ENCODE assay signal across 1 cellular context in the genomic region with DNA sequence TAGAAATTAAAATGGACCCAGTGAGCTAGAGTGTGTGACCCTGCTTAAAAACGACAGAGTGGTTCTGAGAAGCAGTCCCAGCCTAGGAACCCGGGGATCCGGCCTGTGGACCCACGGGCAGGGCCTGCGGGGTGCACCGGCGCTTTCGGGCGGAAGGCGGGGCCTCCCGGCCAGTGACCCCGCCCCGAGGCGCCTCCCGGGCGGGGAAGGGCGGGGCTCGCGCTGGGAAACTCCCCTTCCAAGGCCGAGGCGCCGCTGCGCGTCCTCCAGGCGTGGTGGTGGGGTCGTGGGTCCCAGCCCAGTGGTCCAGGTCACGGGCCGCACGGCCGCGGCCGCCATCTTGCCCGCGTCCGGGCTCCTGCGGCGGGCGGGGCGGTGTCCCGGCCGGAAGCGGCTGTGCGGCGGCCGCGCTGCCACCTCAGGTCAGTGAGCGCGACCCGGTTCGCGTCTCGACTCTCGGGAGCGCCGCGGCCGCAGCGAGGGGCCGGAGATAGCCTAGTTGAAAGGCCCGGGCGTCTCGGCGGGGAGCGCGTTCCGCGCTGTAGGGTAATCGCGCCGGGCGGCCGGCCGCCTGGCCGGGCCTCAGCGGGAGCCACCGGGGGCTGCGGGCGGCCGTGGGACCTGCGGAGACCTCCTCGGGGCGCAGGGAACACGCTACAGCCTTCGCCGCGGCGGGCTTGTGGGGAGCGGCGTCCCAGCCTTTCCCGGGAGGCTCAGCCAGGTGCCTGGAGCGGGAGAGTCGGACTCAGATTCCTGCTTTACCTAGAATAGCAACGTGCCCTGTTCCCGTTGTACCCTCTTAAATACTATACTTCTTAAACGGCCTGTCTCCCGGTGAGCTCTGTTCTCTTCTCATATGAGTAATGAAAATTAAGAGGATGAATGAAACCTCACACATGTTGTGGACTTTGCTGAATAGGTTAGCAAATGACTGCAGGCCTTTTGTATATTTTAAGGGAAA.
TF ChIP-seq lines count a peak whose summit lies in the region.

Gene MIOS, plus strand, starts transcription at position 234 of the 961 bp plus-strand sequence. CDS start 5,592 bp downstream, outside the sequence.

TF ChIP-seq in GM12878, 131 proteins besides CTCF, POLR2A, EP300 and RAD21 (continued from another document and continues in another):
- TF ChIP-seq, protein P1, sequence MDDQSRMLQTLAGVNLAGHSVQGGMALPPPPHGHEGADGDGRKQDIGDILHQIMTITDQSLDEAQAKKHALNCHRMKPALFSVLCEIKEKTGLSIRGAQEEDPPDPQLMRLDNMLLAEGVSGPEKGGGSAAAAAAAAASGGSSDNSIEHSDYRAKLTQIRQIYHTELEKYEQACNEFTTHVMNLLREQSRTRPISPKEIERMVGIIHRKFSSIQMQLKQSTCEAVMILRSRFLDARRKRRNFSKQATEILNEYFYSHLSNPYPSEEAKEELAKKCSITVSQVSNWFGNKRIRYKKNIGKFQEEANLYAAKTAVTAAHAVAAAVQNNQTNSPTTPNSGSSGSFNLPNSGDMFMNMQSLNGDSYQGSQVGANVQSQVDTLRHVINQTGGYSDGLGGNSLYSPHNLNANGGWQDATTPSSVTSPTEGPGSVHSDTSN (IDR thresholded peaks at IDR 0.05; ENCODE audit: insufficient replicate concordance, low read depth, low read length), result no peak
- TF ChIP-seq, protein P2, sequence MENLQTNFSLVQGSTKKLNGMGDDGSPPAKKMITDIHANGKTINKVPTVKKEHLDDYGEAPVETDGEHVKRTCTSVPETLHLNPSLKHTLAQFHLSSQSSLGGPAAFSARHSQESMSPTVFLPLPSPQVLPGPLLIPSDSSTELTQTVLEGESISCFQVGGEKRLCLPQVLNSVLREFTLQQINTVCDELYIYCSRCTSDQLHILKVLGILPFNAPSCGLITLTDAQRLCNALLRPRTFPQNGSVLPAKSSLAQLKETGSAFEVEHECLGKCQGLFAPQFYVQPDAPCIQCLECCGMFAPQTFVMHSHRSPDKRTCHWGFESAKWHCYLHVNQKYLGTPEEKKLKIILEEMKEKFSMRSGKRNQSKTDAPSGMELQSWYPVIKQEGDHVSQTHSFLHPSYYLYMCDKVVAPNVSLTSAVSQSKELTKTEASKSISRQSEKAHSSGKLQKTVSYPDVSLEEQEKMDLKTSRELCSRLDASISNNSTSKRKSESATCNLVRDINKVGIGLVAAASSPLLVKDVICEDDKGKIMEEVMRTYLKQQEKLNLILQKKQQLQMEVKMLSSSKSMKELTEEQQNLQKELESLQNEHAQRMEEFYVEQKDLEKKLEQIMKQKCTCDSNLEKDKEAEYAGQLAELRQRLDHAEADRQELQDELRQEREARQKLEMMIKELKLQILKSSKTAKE (IDR thresholded peaks at IDR 0.05; ENCODE audit: low read depth, poor library complexity, severe bottlenecking), result no peak
- no peak for TF ChIP-seq ZZZ3 (IDR thresholded peaks at IDR 0.05; ENCODE audit: control insufficient read depth, insufficient read length, low read depth)
- no peak for TF ChIP-seq SREBF1 (IDR thresholded peaks at IDR 0.05; ENCODE audit: low read length)
- TF ChIP-seq CBX5 (IDR thresholded peaks at IDR 0.05; ENCODE audit: low read depth), result no peak; the same call in 1 of the 2 replicates
- no peak for TF ChIP-seq SREBF2 (IDR thresholded peaks at IDR 0.05; ENCODE audit: low read length)
- TF ChIP-seq, protein P3, sequence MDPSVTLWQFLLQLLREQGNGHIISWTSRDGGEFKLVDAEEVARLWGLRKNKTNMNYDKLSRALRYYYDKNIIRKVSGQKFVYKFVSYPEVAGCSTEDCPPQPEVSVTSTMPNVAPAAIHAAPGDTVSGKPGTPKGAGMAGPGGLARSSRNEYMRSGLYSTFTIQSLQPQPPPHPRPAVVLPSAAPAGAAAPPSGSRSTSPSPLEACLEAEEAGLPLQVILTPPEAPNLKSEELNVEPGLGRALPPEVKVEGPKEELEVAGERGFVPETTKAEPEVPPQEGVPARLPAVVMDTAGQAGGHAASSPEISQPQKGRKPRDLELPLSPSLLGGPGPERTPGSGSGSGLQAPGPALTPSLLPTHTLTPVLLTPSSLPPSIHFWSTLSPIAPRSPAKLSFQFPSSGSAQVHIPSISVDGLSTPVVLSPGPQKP (IDR thresholded peaks at IDR 0.05; ENCODE audit: low read depth, low read length), result no peak
- TF ChIP-seq STAT1 (conservative IDR thresholded peaks at IDR 0.05), result 0 out of 2 replicates have a peak, but pooled peaks have one; percentile 54
- TF ChIP-seq CBFB (IDR thresholded peaks at IDR 0.05; ENCODE audit: low read depth), result no peak
- TF ChIP-seq ZNF207 (IDR thresholded peaks at IDR 0.05; ENCODE audit: borderline replicate concordance), result peak; percentile 93
- no peak for TF ChIP-seq MTA3 (IDR thresholded peaks at IDR 0.05; ENCODE audit: borderline replicate concordance, low read length)
- no peak for TF ChIP-seq TCF12 (IDR thresholded peaks at IDR 0.05; ENCODE audit: low read depth, low read length)
- no peak; the same call in 2 of the 3 replicates for TF ChIP-seq POU2F2 (IDR thresholded peaks at IDR 0.05; ENCODE audit: borderline replicate concordance, low read depth, low read length)
- TF ChIP-seq BACH1 (IDR thresholded peaks at IDR 0.05; ENCODE audit: borderline replicate concordance), result peak; percentile 95
- peak; percentile 39; the same call in 1 of the 2 replicates for TF ChIP-seq PAX5 (IDR thresholded peaks at IDR 0.05; ENCODE audit: borderline replicate concordance, low read depth, low read length)
- TF ChIP-seq BHLHE40 (IDR thresholded peaks at IDR 0.05; ENCODE audit: borderline replicate concordance in 1 of 2, low read depth in 2 of 2, low read length in 1 of 2), result peak; percentile 84 to 98; a peak in 3 of 4 replicates
- TF ChIP-seq, protein P4, sequence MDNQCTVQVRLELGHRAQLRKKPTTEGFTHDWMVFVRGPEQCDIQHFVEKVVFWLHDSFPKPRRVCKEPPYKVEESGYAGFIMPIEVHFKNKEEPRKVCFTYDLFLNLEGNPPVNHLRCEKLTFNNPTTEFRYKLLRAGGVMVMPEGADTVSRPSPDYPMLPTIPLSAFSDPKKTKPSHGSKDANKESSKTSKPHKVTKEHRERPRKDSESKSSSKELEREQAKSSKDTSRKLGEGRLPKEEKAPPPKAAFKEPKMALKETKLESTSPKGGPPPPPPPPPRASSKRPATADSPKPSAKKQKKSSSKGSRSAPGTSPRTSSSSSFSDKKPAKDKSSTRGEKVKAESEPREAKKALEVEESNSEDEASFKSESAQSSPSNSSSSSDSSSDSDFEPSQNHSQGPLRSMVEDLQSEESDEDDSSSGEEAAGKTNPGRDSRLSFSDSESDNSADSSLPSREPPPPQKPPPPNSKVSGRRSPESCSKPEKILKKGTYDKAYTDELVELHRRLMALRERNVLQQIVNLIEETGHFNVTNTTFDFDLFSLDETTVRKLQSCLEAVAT (IDR thresholded peaks at IDR 0.05), result no peak
- peak; percentile 71 for TF ChIP-seq GABPA (IDR thresholded peaks at IDR 0.05; ENCODE audit: low read depth)
- no peak for TF ChIP-seq JUND (IDR thresholded peaks at IDR 0.05; ENCODE audit: low read depth, low read length)
- TF ChIP-seq, protein P5, sequence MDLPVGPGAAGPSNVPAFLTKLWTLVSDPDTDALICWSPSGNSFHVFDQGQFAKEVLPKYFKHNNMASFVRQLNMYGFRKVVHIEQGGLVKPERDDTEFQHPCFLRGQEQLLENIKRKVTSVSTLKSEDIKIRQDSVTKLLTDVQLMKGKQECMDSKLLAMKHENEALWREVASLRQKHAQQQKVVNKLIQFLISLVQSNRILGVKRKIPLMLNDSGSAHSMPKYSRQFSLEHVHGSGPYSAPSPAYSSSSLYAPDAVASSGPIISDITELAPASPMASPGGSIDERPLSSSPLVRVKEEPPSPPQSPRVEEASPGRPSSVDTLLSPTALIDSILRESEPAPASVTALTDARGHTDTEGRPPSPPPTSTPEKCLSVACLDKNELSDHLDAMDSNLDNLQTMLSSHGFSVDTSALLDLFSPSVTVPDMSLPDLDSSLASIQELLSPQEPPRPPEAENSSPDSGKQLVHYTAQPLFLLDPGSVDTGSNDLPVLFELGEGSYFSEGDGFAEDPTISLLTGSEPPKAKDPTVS (IDR thresholded peaks at IDR 0.05; ENCODE audit: low read depth, low read length), result no peak
- no peak for TF ChIP-seq MEF2A (IDR thresholded peaks at IDR 0.05; ENCODE audit: insufficient read depth, low read depth, low read length)
- no peak for TF ChIP-seq FOXM1 (IDR thresholded peaks at IDR 0.05; ENCODE audit: low read depth, low read length)
- TF ChIP-seq RELA (IDR thresholded peaks at IDR 0.05; ENCODE audit: borderline replicate concordance, partially characterized antibody), result peak; percentile 84
- no peak for TF ChIP-seq SUPT20H (IDR thresholded peaks at IDR 0.05; ENCODE audit: borderline replicate concordance, control insufficient read depth, low read depth, low read length)
- TF ChIP-seq, protein P6, sequence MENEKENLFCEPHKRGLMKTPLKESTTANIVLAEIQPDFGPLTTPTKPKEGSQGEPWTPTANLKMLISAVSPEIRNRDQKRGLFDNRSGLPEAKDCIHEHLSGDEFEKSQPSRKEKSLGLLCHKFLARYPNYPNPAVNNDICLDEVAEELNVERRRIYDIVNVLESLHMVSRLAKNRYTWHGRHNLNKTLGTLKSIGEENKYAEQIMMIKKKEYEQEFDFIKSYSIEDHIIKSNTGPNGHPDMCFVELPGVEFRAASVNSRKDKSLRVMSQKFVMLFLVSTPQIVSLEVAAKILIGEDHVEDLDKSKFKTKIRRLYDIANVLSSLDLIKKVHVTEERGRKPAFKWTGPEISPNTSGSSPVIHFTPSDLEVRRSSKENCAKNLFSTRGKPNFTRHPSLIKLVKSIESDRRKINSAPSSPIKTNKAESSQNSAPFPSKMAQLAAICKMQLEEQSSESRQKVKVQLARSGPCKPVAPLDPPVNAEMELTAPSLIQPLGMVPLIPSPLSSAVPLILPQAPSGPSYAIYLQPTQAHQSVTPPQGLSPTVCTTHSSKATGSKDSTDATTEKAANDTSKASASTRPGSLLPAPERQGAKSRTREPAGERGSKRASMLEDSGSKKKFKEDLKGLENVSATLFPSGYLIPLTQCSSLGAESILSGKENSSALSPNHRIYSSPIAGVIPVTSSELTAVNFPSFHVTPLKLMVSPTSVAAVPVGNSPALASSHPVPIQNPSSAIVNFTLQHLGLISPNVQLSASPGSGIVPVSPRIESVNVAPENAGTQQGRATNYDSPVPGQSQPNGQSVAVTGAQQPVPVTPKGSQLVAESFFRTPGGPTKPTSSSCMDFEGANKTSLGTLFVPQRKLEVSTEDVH (IDR thresholded peaks at IDR 0.05; ENCODE audit: low read depth, partially characterized antibody), result no peak
- TF ChIP-seq, protein P7, sequence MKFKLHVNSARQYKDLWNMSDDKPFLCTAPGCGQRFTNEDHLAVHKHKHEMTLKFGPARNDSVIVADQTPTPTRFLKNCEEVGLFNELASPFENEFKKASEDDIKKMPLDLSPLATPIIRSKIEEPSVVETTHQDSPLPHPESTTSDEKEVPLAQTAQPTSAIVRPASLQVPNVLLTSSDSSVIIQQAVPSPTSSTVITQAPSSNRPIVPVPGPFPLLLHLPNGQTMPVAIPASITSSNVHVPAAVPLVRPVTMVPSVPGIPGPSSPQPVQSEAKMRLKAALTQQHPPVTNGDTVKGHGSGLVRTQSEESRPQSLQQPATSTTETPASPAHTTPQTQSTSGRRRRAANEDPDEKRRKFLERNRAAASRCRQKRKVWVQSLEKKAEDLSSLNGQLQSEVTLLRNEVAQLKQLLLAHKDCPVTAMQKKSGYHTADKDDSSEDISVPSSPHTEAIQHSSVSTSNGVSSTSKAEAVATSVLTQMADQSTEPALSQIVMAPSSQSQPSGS (IDR thresholded peaks at IDR 0.05; ENCODE audit: low read length), result no peak
- no peak for TF ChIP-seq EED (IDR thresholded peaks at IDR 0.05; ENCODE audit: low read depth)
- TF ChIP-seq SMARCA5 (IDR thresholded peaks at IDR 0.05), result peak; percentile 89; the same call in 1 of the 2 replicates
- no peak for TF ChIP-seq ATF3 (IDR thresholded peaks at IDR 0.05; ENCODE audit: borderline replicate concordance, extremely low read depth, low read depth, low read length)
- no peak for TF ChIP-seq POLR2AphosphoS2 (IDR thresholded peaks at IDR 0.05; ENCODE audit: low read depth, low read length)
- TF ChIP-seq KAT2A (conservative IDR thresholded peaks at IDR 0.05; ENCODE audit: control insufficient read depth, low read depth, low read length), result no peak
- no peak for TF ChIP-seq ATF7 (IDR thresholded peaks at IDR 0.05; ENCODE audit: low read depth)
- peak; percentile 43 for TF ChIP-seq RUNX3 (IDR thresholded peaks at IDR 0.05; ENCODE audit: low read length)
- TF ChIP-seq RB1 (IDR thresholded peaks at IDR 0.05; ENCODE audit: borderline replicate concordance), result peak; percentile 93
- TF ChIP-seq CREM (IDR thresholded peaks at IDR 0.05; ENCODE audit: low read depth), result no peak
- no peak for TF ChIP-seq SMAD5 (IDR thresholded peaks at IDR 0.05; ENCODE audit: low read depth)
- peak; percentile 98 for TF ChIP-seq NR2F1 (conservative IDR thresholded peaks at IDR 0.05)
- TF ChIP-seq ZNF24 (IDR thresholded peaks at IDR 0.05), result peak; percentile 77
- TF ChIP-seq HDGF (IDR thresholded peaks at IDR 0.05), result no peak
- TF ChIP-seq BCLAF1 (IDR thresholded peaks at IDR 0.05), result no peak
- TF ChIP-seq IKZF1 (conservative IDR thresholded peaks at IDR 0.05), result peak; percentile 93
